In the genomic region with DNA sequence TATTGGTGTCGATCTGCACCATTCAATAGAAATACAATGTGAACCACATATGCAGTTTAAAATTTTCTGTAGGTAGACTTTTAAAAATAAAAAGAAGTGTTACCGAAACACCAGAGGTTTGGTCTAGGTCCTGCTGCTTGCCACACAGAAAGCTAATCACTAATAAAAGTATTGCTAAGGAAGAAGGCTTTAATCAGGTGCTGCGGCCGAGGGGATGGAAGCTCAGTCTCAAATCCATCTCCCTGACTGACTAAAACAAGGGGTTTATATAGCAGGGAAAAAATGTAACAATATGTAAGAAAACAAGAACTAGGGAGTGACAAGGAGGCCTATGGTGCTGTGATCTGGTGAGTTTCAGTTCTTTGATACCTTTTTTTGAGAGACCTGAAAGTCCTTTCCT, we compare ENCODE assay signal across 31 cellular contexts.
A peak's percentile ranks its signal among the peaks of the same experiment; 100 is the strongest.
DNase-seq lines count a peak whose midpoint lies in the region; ATAC-seq, FAIRE-seq and TF ChIP-seq lines count a peak whose summit lies in the region.
"Had no signal": no experiment of that assay in that cellular context is flagged by ENCODE, and none has a peak within 500 bp of the region (broad histone marks: within the 10 kb centered on the region; RNA-seq: fewer than 3 reads in every experiment).

No MANE protein-coding gene starts in this region.

- FAIRE-seq in TTC549 (lab: Jason Lieb, UNC) (peak; percentile 25), K562 (lab: Jason Lieb, UNC) (no peak)
- FAIRE-seq: A204.1, A549, D721Med had no signal

- H3K9ac ChIP-seq in K562 (ENCODE audit: insufficient read depth in 1 of 2, low read depth in 2 of 2, low read length in 2 of 2) (no peak overlapping the region), smooth muscle cell (ENCODE audit: low read depth) (no peak overlapping the region)
- H3K9ac ChIP-seq: BLaER1; BLaER1 treated with 17β-estradiol and CSF1 and Interleukin-3, amounts not matched to agents 10 nM and 100 nM had no signal

- TF ChIP-seq POLR2A in K562 (conservative IDR thresholded peaks at IDR 0.05): no peak

- H3K79me2 ChIP-seq in K562 (ENCODE audit: control insufficient read depth, insufficient read depth, low read length) (peaks cover 58% of the 10 kb centered on the region), smooth muscle cell (ENCODE audit: low read depth) (peaks cover 16% of the 10 kb centered on the region)

- H3K27me3 ChIP-seq in K562 (ENCODE audit: control insufficient read depth in 2 of 2, insufficient read depth in 2 of 2, low read length in 2 of 2): no peaks in the 10 kb centered on the region
- H3K27me3 ChIP-seq in smooth muscle cell (ENCODE audit: low read depth): no peaks in the 10 kb centered on the region
- H3K27me3 ChIP-seq: BE2C; BLaER1; BLaER1 treated with 17β-estradiol and CSF1 and Interleukin-3, amounts not matched to agents 10 nM and 100 nM had no signal

- POLR2A ChIA-PET in K562 (lab: Yijun Ruan, JAX): interaction anchor here (0.7 kb wide), 1 partner anchor 12 kb away, joined by 3 read pairs; no protein-coding TSS in a partner anchor

- CTCF ChIA-PET in K562 (lab: Yijun Ruan, JAX; ENCODE audit: low intra/inter-chr PET ratio): no interaction called here

- TF ChIP-seq CTCF in K562 (IDR thresholded peaks at IDR 0.05 in 2 of 3, conservative IDR thresholded peaks at IDR 0.05 in 1 of 3; ENCODE audit: insufficient read depth in 2 of 3, low read depth in 1 of 3, low read length in 3 of 3): no peak
- TF ChIP-seq CTCF in smooth muscle cell (IDR thresholded peaks at IDR 0.05; ENCODE audit: borderline replicate concordance, insufficient read depth, poor library complexity, severe bottlenecking): no peak

- intact Hi-C loops in K562 (cut with micrococcal nuclease): no loop called here

- no peak for DNase-seq in K562 (ENCODE audit: extremely low read depth in 1 of 4, low spot score in 3 of 4)
- DNase-seq in smooth muscle cell (lab: John Stamatoyannopoulos, UW; ENCODE audit: unreplicated experiment): no peak
- DNase-seq: 8988T; ACHN; AML-193; BE2C; C1 segment of cervical spinal cord; Caco-2; Calu3; CD4-positive, alpha-beta memory T cell; CD4-positive, alpha-beta T cell; CD4-positive, CD25-positive, alpha-beta regulatory T cell; CD8-positive, alpha-beta memory T cell; CD8-positive, alpha-beta T cell; COR-L47; DMS 273 treated with DMSO at 0.1 percent for 48 hours; DMS153; DMS53; DMS79; DMS79 treated with DMSO at 0.1 percent for 48 hours; DND-41; EL had no signal

- no peaks in the 10 kb centered on the region for H3K9me1 ChIP-seq in K562 (ENCODE audit: control insufficient read depth, insufficient read depth, low read length)

- H3K27ac ChIP-seq in K562 (ENCODE audit: extremely low read depth, low read depth, low read length) (no peak overlapping the region), smooth muscle cell (ENCODE audit: low read depth) (no peak overlapping the region)
- H3K27ac ChIP-seq: 22Rv1; A549; BLaER1; BLaER1 treated with 17β-estradiol and CSF1 and Interleukin-3, amounts not matched to agents 10 nM and 100 nM; C4-2B had no signal

- no peak overlapping the region for H3K4me3 ChIP-seq in K562
- H3K4me3 ChIP-seq in smooth muscle cell: no peak overlapping the region
- H3K4me3 ChIP-seq: A549; BLaER1; BLaER1 treated with 17β-estradiol and CSF1 and Interleukin-3, amounts not matched to agents 10 nM and 100 nM had no signal

- TF ChIP-seq EP300 in K562 (IDR thresholded peaks at IDR 0.05; ENCODE audit: low read length): no peak

- no peaks in the 10 kb centered on the region for H3F3A ChIP-seq in smooth muscle cell (ENCODE audit: low read depth)

- TF ChIP-seq RAD21 in K562 (CRISPR knock-in tag; conservative IDR thresholded peaks at IDR 0.05 in 1 of 2, IDR thresholded peaks at IDR 0.05 in 1 of 2): no peak

- H3K4me2 ChIP-seq in K562 (ENCODE audit: insufficient read depth, low read length) (no peak overlapping the region), smooth muscle cell (no peak overlapping the region)
- H3K4me2 ChIP-seq: A549; BLaER1; BLaER1 treated with 17β-estradiol and CSF1 and Interleukin-3, amounts not matched to agents 10 nM and 100 nM had no signal

- 95% methylated on average over 4 of the region's 4 CpGs for WGBS in K562 (ENCODE audit: insufficient coverage, low coverage, missing lambda C conversion rate)
- 97% methylated on average over 4 of the region's 4 CpGs for WGBS in smooth muscle cell (ENCODE audit: low lambda C conversion rate)

- H4K20me1 ChIP-seq in K562 (replicated peaks; ENCODE audit: control insufficient read depth, insufficient read depth, low read length): no peaks in the 10 kb centered on the region
- no peaks in the 10 kb centered on the region for H4K20me1 ChIP-seq in smooth muscle cell (ENCODE audit: low read depth)
- H4K20me1 ChIP-seq: BLaER1; BLaER1 treated with 17β-estradiol and CSF1 and Interleukin-3, amounts not matched to agents 10 nM and 100 nM had no signal

- ATAC-seq in K562 (no peak), GM21576 (IDR thresholded peaks at IDR 0.05; ENCODE audit: unreplicated experiment) (no peak)
- ATAC-seq: A549; CD8-positive, alpha-beta T cell had no signal

- BruUV-seq in K562 (replicated peaks; lab: Mats Ljungman, UMichigan): no TSS peak

- H3K4me1 ChIP-seq in K562 (replicated peaks in 1 of 2; ENCODE audit: control insufficient read depth in 2 of 2, insufficient read depth in 2 of 2, low read length in 2 of 2) (peaks cover 0 to 3% of the 10 kb centered on the region in 2 experiments; a peak in 1 of 5 replicates), smooth muscle cell (ENCODE audit: low read depth) (no peaks in the 10 kb centered on the region)
- H3K4me1 ChIP-seq: A549; BE2C; BLaER1; BLaER1 treated with 17β-estradiol and CSF1 and Interleukin-3, amounts not matched to agents 10 nM and 100 nM had no signal

- H3K36me3 ChIP-seq in K562 (ENCODE audit: control insufficient read depth, insufficient read depth, low read length) (no peaks in the 10 kb centered on the region), smooth muscle cell (ENCODE audit: low read depth) (no peaks in the 10 kb centered on the region)
- H3K36me3 ChIP-seq: BE2C had no signal

- in situ Hi-C loops in K562 (cut with MboI): no loop called here

- peaks cover 25% of the 10 kb centered on the region for H3K9me3 ChIP-seq in K562 (replicated peaks; ENCODE audit: control insufficient read depth, insufficient read depth, low read depth, low read length)
- H3K9me3 ChIP-seq in smooth muscle cell (replicated peaks; ENCODE audit: low read depth): peaks cover 15% of the 10 kb centered on the region
- H3K9me3 ChIP-seq: BE2C had no signal

- H2AFZ ChIP-seq in K562 (ENCODE audit: low read depth, low read length) (no peak overlapping the region), smooth muscle cell (ENCODE audit: low read depth) (no peak overlapping the region)

TF ChIP-seq in K562, 482 proteins besides CTCF, POLR2A, EP300 and RAD21:
- TF ChIP-seq CBX5 (IDR thresholded peaks at IDR 0.05; ENCODE audit: borderline replicate concordance, low read depth): 0 out of 2 replicates have a peak, but pooled peaks have one; percentile 51
- TF ChIP-seq ZNF124 (CRISPR knock-in tag; IDR thresholded peaks at IDR 0.05): peak; percentile 94; the same call in 1 of the 2 replicates
- 0 out of 3 replicates have a peak, but pooled peaks of 1 of the 2 experiments have one; percentile 14 for TF ChIP-seq CBX3 (IDR thresholded peaks at IDR 0.05; ENCODE audit: borderline replicate concordance in 1 of 2, low read length in 2 of 2)
- no peak for TF ChIP-seq ZNF699 (CRISPR knock-in tag; IDR thresholded peaks at IDR 0.05; ENCODE audit: insufficient replicate concordance)
